1 cellular context compared by ENCODE assay signal in the genomic region with DNA sequence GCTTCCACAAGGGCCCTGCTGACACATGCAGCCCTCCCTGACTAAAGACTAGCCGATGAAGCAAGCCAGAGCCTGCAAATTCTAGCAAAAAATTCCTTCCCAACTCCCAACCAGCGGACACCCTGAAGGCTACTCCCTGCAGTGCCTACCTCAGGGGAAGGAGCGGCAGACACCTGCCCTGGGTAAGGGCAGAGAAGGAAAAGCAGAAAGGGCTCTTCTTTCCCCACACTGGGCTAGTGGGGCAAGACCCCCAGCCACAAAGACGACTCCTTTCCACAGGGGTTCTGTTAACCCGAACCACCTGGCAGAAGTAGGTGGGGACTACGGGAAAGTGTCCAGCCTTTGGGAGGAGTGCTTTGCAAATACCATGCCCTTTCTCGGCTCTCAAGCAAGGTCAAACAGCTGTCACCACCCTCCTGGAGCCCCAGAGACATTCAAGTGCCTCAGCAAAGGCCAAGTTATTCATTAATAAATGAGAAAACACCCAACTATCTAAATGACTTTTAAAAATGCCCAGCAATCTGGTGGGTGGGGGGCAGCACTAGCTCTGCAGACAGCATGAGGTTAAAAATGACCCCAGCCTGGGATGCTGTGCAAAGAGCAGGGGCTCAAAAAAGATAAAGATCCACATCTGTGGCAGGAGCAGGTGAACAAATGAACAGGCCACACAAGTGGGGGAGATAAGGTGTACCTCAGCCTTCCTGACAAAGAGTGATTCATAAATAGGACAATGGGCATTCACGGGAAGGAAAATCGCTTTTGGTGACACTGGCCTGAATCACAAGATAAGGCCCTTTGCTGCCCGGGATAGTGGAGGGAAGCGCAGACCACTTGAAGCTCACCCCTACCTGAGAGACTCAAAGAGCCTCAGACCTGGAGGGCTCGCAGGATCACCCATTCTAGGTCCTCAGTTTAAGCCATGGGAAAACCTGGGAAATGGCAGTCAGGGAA.
TF ChIP-seq lines count a peak whose summit lies in the region.

No MANE protein-coding gene starts in this region.

TF ChIP-seq in HepG2, 621 proteins besides CTCF, POLR2A, EP300 and RAD21 (continued from another document and continues in another):
- TF ChIP-seq, protein P1, sequence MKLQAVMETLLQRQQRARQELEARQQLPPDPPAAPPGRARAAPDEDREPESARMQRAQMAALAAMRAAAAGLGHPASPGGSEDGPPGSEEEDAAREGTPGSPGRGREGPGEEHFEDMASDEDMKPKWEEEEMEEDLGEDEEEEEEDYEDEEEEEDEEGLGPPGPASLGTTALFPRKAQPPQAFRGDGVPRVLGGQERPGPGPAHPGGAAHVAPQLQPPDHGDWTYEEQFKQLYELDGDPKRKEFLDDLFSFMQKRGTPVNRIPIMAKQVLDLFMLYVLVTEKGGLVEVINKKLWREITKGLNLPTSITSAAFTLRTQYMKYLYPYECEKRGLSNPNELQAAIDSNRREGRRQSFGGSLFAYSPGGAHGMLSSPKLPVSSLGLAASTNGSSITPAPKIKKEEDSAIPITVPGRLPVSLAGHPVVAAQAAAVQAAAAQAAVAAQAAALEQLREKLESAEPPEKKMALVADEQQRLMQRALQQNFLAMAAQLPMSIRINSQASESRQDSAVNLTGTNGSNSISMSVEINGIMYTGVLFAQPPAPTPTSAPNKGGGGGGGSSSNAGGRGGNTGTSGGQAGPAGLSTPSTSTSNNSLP (IDR thresholded peaks at IDR 0.05; ENCODE audit: low read depth, low read length), result peak; percentile 61; the same call in 1 of the 2 replicates
- TF ChIP-seq, protein P2, sequence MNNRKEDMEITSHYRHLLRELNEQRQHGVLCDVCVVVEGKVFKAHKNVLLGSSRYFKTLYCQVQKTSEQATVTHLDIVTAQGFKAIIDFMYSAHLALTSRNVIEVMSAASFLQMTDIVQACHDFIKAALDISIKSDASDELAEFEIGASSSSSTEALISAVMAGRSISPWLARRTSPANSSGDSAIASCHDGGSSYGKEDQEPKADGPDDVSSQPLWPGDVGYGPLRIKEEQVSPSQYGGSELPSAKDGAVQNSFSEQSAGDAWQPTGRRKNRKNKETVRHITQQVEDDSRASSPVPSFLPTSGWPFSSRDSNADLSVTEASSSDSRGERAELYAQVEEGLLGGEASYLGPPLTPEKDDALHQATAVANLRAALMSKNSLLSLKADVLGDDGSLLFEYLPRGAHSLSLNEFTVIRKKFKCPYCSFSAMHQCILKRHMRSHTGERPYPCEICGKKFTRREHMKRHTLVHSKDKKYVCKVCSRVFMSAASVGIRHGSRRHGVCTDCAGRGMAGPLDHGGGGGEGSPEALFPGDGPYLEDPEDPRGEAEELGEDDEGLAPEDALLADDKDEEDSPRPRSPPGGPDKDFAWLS (CRISPR knock-in tag; IDR thresholded peaks at IDR 0.05; ENCODE audit: borderline replicate concordance), result no peak
- TF ChIP-seq, protein P3, sequence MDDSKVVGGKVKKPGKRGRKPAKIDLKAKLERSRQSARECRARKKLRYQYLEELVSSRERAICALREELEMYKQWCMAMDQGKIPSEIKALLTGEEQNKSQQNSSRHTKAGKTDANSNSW (CRISPR knock-in tag; IDR thresholded peaks at IDR 0.05; ENCODE audit: borderline replicate concordance), result no peak
- TF ChIP-seq, protein P4, sequence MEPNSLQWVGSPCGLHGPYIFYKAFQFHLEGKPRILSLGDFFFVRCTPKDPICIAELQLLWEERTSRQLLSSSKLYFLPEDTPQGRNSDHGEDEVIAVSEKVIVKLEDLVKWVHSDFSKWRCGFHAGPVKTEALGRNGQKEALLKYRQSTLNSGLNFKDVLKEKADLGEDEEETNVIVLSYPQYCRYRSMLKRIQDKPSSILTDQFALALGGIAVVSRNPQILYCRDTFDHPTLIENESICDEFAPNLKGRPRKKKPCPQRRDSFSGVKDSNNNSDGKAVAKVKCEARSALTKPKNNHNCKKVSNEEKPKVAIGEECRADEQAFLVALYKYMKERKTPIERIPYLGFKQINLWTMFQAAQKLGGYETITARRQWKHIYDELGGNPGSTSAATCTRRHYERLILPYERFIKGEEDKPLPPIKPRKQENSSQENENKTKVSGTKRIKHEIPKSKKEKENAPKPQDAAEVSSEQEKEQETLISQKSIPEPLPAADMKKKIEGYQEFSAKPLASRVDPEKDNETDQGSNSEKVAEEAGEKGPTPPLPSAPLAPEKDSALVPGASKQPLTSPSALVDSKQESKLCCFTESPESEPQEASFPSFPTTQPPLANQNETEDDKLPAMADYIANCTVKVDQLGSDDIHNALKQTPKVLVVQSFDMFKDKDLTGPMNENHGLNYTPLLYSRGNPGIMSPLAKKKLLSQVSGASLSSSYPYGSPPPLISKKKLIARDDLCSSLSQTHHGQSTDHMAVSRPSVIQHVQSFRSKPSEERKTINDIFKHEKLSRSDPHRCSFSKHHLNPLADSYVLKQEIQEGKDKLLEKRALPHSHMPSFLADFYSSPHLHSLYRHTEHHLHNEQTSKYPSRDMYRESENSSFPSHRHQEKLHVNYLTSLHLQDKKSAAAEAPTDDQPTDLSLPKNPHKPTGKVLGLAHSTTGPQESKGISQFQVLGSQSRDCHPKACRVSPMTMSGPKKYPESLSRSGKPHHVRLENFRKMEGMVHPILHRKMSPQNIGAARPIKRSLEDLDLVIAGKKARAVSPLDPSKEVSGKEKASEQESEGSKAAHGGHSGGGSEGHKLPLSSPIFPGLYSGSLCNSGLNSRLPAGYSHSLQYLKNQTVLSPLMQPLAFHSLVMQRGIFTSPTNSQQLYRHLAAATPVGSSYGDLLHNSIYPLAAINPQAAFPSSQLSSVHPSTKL (CRISPR knock-in tag; IDR thresholded peaks at IDR 0.05), result peak; percentile 53
- no peak for TF ChIP-seq MTF1 (CRISPR knock-in tag; IDR thresholded peaks at IDR 0.05)
- no peak; the same call in 1 of the 2 replicates for TF ChIP-seq ZNF768 (CRISPR knock-in tag; IDR thresholded peaks at IDR 0.05)
- no peak for TF ChIP-seq BRD4 (CRISPR knock-in tag; IDR thresholded peaks at IDR 0.05)
- no peak for TF ChIP-seq RFX5 (IDR thresholded peaks at IDR 0.05; ENCODE audit: low read depth, low read length)
- TF ChIP-seq ZNF24 (IDR thresholded peaks at IDR 0.05), result 0 out of 2 replicates have a peak, but pooled peaks have one; percentile 11
- 0 out of 2 replicates have a peak, but pooled peaks have one; percentile 65 for TF ChIP-seq ZSCAN29 (CRISPR knock-in tag; conservative IDR thresholded peaks at IDR 0.05)
- TF ChIP-seq ZSCAN9 (CRISPR knock-in tag; IDR thresholded peaks at IDR 0.05; ENCODE audit: borderline replicate concordance), result peak; percentile 14; the same call in 1 of the 2 replicates
- TF ChIP-seq SETDB1 (CRISPR knock-in tag; IDR thresholded peaks at IDR 0.05; ENCODE audit: borderline replicate concordance), result no peak
- TF ChIP-seq, protein P5, sequence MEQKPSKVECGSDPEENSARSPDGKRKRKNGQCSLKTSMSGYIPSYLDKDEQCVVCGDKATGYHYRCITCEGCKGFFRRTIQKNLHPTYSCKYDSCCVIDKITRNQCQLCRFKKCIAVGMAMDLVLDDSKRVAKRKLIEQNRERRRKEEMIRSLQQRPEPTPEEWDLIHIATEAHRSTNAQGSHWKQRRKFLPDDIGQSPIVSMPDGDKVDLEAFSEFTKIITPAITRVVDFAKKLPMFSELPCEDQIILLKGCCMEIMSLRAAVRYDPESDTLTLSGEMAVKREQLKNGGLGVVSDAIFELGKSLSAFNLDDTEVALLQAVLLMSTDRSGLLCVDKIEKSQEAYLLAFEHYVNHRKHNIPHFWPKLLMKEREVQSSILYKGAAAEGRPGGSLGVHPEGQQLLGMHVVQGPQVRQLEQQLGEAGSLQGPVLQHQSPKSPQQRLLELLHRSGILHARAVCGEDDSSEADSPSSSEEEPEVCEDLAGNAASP (CRISPR knock-in tag; IDR thresholded peaks at IDR 0.05; ENCODE audit: borderline replicate concordance), result no peak; the same call in 1 of the 2 replicates
- TF ChIP-seq, protein P6, sequence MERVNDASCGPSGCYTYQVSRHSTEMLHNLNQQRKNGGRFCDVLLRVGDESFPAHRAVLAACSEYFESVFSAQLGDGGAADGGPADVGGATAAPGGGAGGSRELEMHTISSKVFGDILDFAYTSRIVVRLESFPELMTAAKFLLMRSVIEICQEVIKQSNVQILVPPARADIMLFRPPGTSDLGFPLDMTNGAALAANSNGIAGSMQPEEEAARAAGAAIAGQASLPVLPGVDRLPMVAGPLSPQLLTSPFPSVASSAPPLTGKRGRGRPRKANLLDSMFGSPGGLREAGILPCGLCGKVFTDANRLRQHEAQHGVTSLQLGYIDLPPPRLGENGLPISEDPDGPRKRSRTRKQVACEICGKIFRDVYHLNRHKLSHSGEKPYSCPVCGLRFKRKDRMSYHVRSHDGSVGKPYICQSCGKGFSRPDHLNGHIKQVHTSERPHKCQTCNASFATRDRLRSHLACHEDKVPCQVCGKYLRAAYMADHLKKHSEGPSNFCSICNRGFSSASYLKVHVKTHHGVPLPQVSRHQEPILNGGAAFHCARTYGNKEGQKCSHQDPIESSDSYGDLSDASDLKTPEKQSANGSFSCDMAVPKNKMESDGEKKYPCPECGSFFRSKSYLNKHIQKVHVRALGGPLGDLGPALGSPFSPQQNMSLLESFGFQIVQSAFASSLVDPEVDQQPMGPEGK (CRISPR knock-in tag; IDR thresholded peaks at IDR 0.05), result peak; percentile 85
- no peak for TF ChIP-seq SCMH1 (CRISPR knock-in tag; IDR thresholded peaks at IDR 0.05; ENCODE audit: borderline replicate concordance)
- TF ChIP-seq, protein P7, sequence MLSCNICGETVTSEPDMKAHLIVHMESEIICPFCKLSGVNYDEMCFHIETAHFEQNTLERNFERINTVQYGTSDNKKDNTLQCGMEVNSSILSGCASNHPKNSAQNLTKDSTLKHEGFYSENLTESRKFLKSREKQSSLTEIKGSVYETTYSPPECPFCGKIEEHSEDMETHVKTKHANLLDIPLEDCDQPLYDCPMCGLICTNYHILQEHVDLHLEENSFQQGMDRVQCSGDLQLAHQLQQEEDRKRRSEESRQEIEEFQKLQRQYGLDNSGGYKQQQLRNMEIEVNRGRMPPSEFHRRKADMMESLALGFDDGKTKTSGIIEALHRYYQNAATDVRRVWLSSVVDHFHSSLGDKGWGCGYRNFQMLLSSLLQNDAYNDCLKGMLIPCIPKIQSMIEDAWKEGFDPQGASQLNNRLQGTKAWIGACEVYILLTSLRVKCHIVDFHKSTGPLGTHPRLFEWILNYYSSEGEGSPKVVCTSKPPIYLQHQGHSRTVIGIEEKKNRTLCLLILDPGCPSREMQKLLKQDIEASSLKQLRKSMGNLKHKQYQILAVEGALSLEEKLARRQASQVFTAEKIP (CRISPR knock-in tag; IDR thresholded peaks at IDR 0.05; ENCODE audit: borderline replicate concordance), result no peak
- peak; percentile 87 for TF ChIP-seq TBX2 (CRISPR knock-in tag; IDR thresholded peaks at IDR 0.05; ENCODE audit: borderline replicate concordance)
- TF ChIP-seq JUNB (CRISPR knock-in tag; IDR thresholded peaks at IDR 0.05; ENCODE audit: borderline replicate concordance), result no peak; the same call in 1 of the 2 replicates
- no peak for TF ChIP-seq SRSF4 (IDR thresholded peaks at IDR 0.05; ENCODE audit: low read depth, low read length, poor library complexity, severe bottlenecking)
- TF ChIP-seq NR2F6 (IDR thresholded peaks at IDR 0.05), result peak; percentile 81
- TF ChIP-seq NR2F6 (CRISPR knock-in tag; IDR thresholded peaks at IDR 0.05), result peak; percentile 70; the same call in 1 of the 2 replicates
- no peak for TF ChIP-seq NFE2 (CRISPR knock-in tag; IDR thresholded peaks at IDR 0.05)
- TF ChIP-seq ZNF552 (CRISPR knock-in tag; IDR thresholded peaks at IDR 0.05; ENCODE audit: borderline replicate concordance), result no peak
- no peak for TF ChIP-seq ZNF577 (CRISPR knock-in tag; IDR thresholded peaks at IDR 0.05; ENCODE audit: borderline replicate concordance, low read depth)
- TF ChIP-seq NR3C1 (CRISPR knock-in tag; IDR thresholded peaks at IDR 0.05), result no peak
- TF ChIP-seq, protein P8, sequence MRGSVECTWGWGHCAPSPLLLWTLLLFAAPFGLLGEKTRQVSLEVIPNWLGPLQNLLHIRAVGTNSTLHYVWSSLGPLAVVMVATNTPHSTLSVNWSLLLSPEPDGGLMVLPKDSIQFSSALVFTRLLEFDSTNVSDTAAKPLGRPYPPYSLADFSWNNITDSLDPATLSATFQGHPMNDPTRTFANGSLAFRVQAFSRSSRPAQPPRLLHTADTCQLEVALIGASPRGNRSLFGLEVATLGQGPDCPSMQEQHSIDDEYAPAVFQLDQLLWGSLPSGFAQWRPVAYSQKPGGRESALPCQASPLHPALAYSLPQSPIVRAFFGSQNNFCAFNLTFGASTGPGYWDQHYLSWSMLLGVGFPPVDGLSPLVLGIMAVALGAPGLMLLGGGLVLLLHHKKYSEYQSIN (CRISPR knock-in tag; IDR thresholded peaks at IDR 0.05; ENCODE audit: borderline replicate concordance), result no peak
- TF ChIP-seq, protein P9, sequence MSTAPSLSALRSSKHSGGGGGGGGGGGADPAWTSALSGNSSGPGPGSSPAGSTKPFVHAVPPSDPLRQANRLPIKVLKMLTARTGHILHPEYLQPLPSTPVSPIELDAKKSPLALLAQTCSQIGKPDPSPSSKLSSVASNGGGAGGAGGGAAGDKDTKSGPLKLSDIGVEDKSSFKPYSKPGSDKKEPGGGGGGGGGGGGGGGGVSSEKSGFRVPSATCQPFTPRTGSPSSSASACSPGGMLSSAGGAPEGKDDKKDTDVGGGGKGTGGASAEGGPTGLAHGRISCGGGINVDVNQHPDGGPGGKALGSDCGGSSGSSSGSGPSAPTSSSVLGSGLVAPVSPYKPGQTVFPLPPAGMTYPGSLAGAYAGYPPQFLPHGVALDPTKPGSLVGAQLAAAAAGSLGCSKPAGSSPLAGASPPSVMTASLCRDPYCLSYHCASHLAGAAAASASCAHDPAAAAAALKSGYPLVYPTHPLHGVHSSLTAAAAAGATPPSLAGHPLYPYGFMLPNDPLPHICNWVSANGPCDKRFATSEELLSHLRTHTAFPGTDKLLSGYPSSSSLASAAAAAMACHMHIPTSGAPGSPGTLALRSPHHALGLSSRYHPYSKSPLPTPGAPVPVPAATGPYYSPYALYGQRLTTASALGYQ (CRISPR knock-in tag; IDR thresholded peaks at IDR 0.05), result peak; percentile 51; the same call in 1 of the 2 replicates
- TF ChIP-seq, protein P10, sequence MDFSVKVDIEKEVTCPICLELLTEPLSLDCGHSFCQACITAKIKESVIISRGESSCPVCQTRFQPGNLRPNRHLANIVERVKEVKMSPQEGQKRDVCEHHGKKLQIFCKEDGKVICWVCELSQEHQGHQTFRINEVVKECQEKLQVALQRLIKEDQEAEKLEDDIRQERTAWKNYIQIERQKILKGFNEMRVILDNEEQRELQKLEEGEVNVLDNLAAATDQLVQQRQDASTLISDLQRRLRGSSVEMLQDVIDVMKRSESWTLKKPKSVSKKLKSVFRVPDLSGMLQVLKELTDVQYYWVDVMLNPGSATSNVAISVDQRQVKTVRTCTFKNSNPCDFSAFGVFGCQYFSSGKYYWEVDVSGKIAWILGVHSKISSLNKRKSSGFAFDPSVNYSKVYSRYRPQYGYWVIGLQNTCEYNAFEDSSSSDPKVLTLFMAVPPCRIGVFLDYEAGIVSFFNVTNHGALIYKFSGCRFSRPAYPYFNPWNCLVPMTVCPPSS (IDR thresholded peaks at IDR 0.05), result no peak
